In genomic region chr19:45900661-45901431, GRCh38 we compare ENCODE assay signal across 2 cellular contexts.
TF ChIP-seq lines count a peak whose summit lies in the region.

No MANE protein-coding gene starts in this region.

TF ChIP-seq in SK-N-SH, 30 proteins besides CTCF, POLR2A, EP300 and RAD21:
- no peak for TF ChIP-seq EZH2phosphoT487 (IDR thresholded peaks at IDR 0.05; ENCODE audit: borderline replicate concordance, low read depth)

TF ChIP-seq in SK-N-SH treated with all-trans-retinoic acid at 6 μM for 48 hours, 23 proteins besides CTCF, POLR2A, EP300 and RAD21 (continued from another document):
- TF ChIP-seq PPARA (CRISPR knock-in tag; IDR thresholded peaks at IDR 0.05; ENCODE audit: borderline replicate concordance) (no peak), PATZ1 (CRISPR knock-in tag; IDR thresholded peaks at IDR 0.05; ENCODE audit: borderline replicate concordance) (no peak), ZNF70 (CRISPR knock-in tag; IDR thresholded peaks at IDR 0.05) (no peak), ZFP3 (CRISPR knock-in tag; IDR thresholded peaks at IDR 0.05) (no peak), OSR1 (CRISPR knock-in tag; IDR thresholded peaks at IDR 0.05) (no peak), TSHZ2 (CRISPR knock-in tag; IDR thresholded peaks at IDR 0.05) (no peak), CREB5 (CRISPR knock-in tag; IDR thresholded peaks at IDR 0.05; ENCODE audit: low read depth) (no peak), ISL1 (CRISPR knock-in tag; IDR thresholded peaks at IDR 0.05) (no peak), RARB (CRISPR knock-in tag; IDR thresholded peaks at IDR 0.05) (no peak), SNAI2 (CRISPR knock-in tag; IDR thresholded peaks at IDR 0.05) (no peak), ZFP30 (CRISPR knock-in tag; IDR thresholded peaks at IDR 0.05) (no peak), POU6F1 (CRISPR knock-in tag; IDR thresholded peaks at IDR 0.05; ENCODE audit: borderline replicate concordance, low read depth) (no peak), ZNF565 (CRISPR knock-in tag; conservative IDR thresholded peaks at IDR 0.05; ENCODE audit: low read depth) (no peak), BACH2 (CRISPR knock-in tag; IDR thresholded peaks at IDR 0.05; ENCODE audit: borderline replicate concordance) (no peak), ARNTL (CRISPR knock-in tag; IDR thresholded peaks at IDR 0.05; ENCODE audit: borderline replicate concordance, low read depth) (no peak), GLIS3 (CRISPR knock-in tag; IDR thresholded peaks at IDR 0.05) (no peak), ESRRG (CRISPR knock-in tag; IDR thresholded peaks at IDR 0.05) (no peak)
